8 cellular contexts compared by ENCODE assay signal in the genomic region with DNA sequence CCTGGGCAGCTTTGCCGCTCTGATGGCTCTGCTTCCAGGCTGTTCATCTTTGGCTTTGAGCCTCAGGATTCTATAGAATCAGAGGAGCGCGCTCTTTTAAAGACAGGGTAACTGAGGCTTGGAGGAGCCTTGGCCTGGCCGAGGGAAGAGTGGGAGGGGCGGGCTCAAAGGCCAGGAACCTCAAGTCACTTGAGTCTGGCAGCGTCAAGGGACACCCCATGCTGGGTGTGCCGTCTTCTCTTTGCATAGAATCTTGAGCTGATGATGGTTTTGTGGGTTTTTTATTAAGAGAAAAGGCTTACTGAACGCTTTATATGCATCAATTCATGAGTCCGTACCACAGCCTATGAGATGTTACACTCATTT. TPM values are rescaled to one million over a fixed set of nuclear protein-coding genes. Genes with fewer than 3 reads are reported as not detected.
A peak's percentile ranks its signal among the peaks of the same experiment; 100 is the strongest.
DNase-seq lines count a peak whose midpoint lies in the region; ATAC-seq, FAIRE-seq and TF ChIP-seq lines count a peak whose summit lies in the region.

No MANE protein-coding gene starts in this region.

- peak overlapping the region; percentile 83 for H3K4me3 ChIP-seq in OCI-LY7 (ENCODE audit: low read depth, low read length, poor library complexity, severe bottlenecking)
- H3K4me3 ChIP-seq in endothelial cell of umbilical vein (replicated peaks in 1 of 3; ENCODE audit: insufficient read depth in 1 of 3, low read depth in 1 of 3, low read length in 3 of 3) = peak overlapping the region; percentile 8 to 82 (median 81)
- H3K4me3 ChIP-seq in ovary = peak overlapping the region; percentile 70

- intact Hi-C loops in OCI-LY7 (cut with micrococcal nuclease; ENCODE audit: unreplicated experiment) = loop anchor here (5.0 kb wide), 1 partner anchor 105 kb away; a partner anchor contains a TSS
- intact Hi-C loops in endothelial cell of umbilical vein (cut with micrococcal nuclease) = no loop called here
- intact Hi-C loops in ovary (cut with DNase I) = loop anchor here in 2 of 4 donors (5.0 kb wide), 1 partner anchor 40 kb away; a partner anchor contains a TSS

- peaks cover 4% of the 10 kb centered on the region; the same call in 1 of the 2 replicates for H3K4me1 ChIP-seq in ES-I3 (ENCODE audit: insufficient read depth, low read length)
- H3K4me1 ChIP-seq in OCI-LY7 (ENCODE audit: insufficient read depth, low read length, poor library complexity, severe bottlenecking) = peaks cover 17% of the 10 kb centered on the region
- H3K4me1 ChIP-seq in endothelial cell of umbilical vein (ENCODE audit: control insufficient read depth, extremely low read depth, insufficient read depth, low read length) = peaks cover 13% of the 10 kb centered on the region
- H3K4me1 ChIP-seq in ovary (ENCODE audit: insufficient read depth) = peaks cover 2% of the 10 kb centered on the region

- dilution Hi-C loops in endothelial cell of umbilical vein (cut with MboI; ENCODE audit: extremely low pct_ligation_motif_present, low sequenced_read_pairs) = no loop called here

- peak overlapping the region; percentile 94 for H3K9ac ChIP-seq in ES-I3 (ENCODE audit: low read depth, low read length)
- peak overlapping the region; percentile 86 for H3K9ac ChIP-seq in endothelial cell of umbilical vein (replicated peaks; ENCODE audit: extremely low read depth, insufficient read depth, low read length)

- H3K9me3 ChIP-seq in ES-I3 (ENCODE audit: control insufficient read depth, insufficient read depth, low read length) = peaks cover 3% of the 10 kb centered on the region
- H3K9me3 ChIP-seq in OCI-LY7 (ENCODE audit: low read length) = peaks cover 5% of the 10 kb centered on the region; the same call in 1 of the 2 replicates
- H3K9me3 ChIP-seq in endothelial cell of umbilical vein (replicated peaks; ENCODE audit: control insufficient read depth, insufficient read depth, low read length) = peaks cover 3% of the 10 kb centered on the region
- no peaks in the 10 kb centered on the region for H3K9me3 ChIP-seq in ovary

- H4K20me1 ChIP-seq in OCI-LY7 (ENCODE audit: insufficient read depth, low read length) = no peaks in the 10 kb centered on the region
- no peaks in the 10 kb centered on the region for H4K20me1 ChIP-seq in endothelial cell of umbilical vein (replicated peaks; ENCODE audit: control insufficient read depth, extremely low read depth, insufficient read depth, low read length)

- TF ChIP-seq CTCF in OCI-LY7 (conservative IDR thresholded peaks at IDR 0.05; ENCODE audit: low read length) (no peak), endothelial cell of umbilical vein (IDR thresholded peaks at IDR 0.05; ENCODE audit: extremely low read depth in 1 of 2, insufficient read depth in 1 of 2, low read depth in 1 of 2, low read length in 2 of 2) (no peak), ovary (IDR thresholded peaks at IDR 0.05) (no peak)

- H3K36me3 ChIP-seq in ES-I3 (ENCODE audit: insufficient read depth, low read length) (peaks cover 4% of the 10 kb centered on the region; the same call in 1 of the 2 replicates), OCI-LY7 (ENCODE audit: insufficient read depth, low read length) (peaks cover 30% of the 10 kb centered on the region), endothelial cell of umbilical vein (ENCODE audit: control insufficient read depth in 2 of 2, extremely low read depth in 1 of 2, insufficient read depth in 2 of 2, low read length in 2 of 2) (peaks cover 0 to 6% of the 10 kb centered on the region in 2 experiments), ovary (no peaks in the 10 kb centered on the region)

- no peak for ATAC-seq in HG02852 (IDR thresholded peaks at IDR 0.05; ENCODE audit: unreplicated experiment)
- ATAC-seq in activated CD4-positive, CD25-positive, alpha-beta regulatory T cell treated with anti-CD3 and anti-CD28 coated beads, Interleukin-2, amount 50 U/mL, for 24 hours = no peak

- 47 to 60% (median 55%) methylated on average over 9 of the region's 9 CpGs for WGBS in ovary, 3 donors

- no peak for DNase-seq in OCI-LY7 (ENCODE audit: low spot score)
- no peak for DNase-seq in endothelial cell of umbilical vein (ENCODE audit: low read depth, low spot score)
- DNase-seq in ovary = no peak
- DNase-seq in anterior cingulate cortex (lab: John Stamatoyannopoulos, UW) = no peak
- DNase-seq in activated CD4-positive, alpha-beta T cell treated with anti-CD3 and anti-CD28 coated beads for 1 hour = no peak

- no peaks in the 10 kb centered on the region for H3K27me3 ChIP-seq in endothelial cell of umbilical vein (ENCODE audit: control insufficient read depth in 2 of 2, insufficient read depth in 2 of 2, low read length in 2 of 2)
- no peaks in the 10 kb centered on the region for H3K27me3 ChIP-seq in ovary

- BruUV-seq in OCI-LY7 (replicated peaks; lab: Mats Ljungman, UMichigan) = no TSS peak
- BruUV-seq in endothelial cell of umbilical vein (replicated peaks; lab: Mats Ljungman, UMichigan) = no TSS peak

- POLR2A ChIA-PET in OCI-LY7 (lab: Charles Lee) = interaction anchor here (1.4 to 4.4 kb wide), 2 partner anchors 11 to 14 kb away, joined by 3 to 33 read pairs; a partner anchor contains a TSS
- POLR2A ChIA-PET in endothelial cell of umbilical vein (lab: Charles Lee) = interaction anchor here (1.0 kb wide), 1 partner anchor 10 kb away, joined by 6 read pairs; no protein-coding TSS in a partner anchor

- no peaks in the 10 kb centered on the region for H3K9me2 ChIP-seq in OCI-LY7 (ENCODE audit: insufficient read depth, low read length)

- H3K4me2 ChIP-seq in OCI-LY7 (ENCODE audit: low read length) (peak overlapping the region; percentile 97), endothelial cell of umbilical vein (ENCODE audit: insufficient read depth, low read length) (peak overlapping the region; percentile 90)

- no peak for FAIRE-seq in endothelial cell of umbilical vein (lab: Jason Lieb, UNC)

- H3K27ac ChIP-seq in OCI-LY7 (ENCODE audit: low read depth, low read length, poor library complexity, severe bottlenecking) (peak overlapping the region; percentile 74), endothelial cell of umbilical vein (ENCODE audit: insufficient read depth, low read depth, low read length) (peak overlapping the region; percentile 14), ovary (peak overlapping the region; percentile 95 to 98)

- CTCF ChIA-PET in OCI-LY7 (lab: Charles Lee; ENCODE audit: unreplicated experiment) = no interaction called here
- CTCF ChIA-PET in endothelial cell of umbilical vein (lab: Charles Lee) = interaction anchor here (2.2 to 8.4 kb wide), 2 partner anchors 15 to 44 kb away, joined by 6 to 67 read pairs; no protein-coding TSS in a partner anchor

- H3K79me2 ChIP-seq in OCI-LY7 (ENCODE audit: insufficient read depth, low read depth, low read length) = peaks cover 28% of the 10 kb centered on the region
- H3K79me2 ChIP-seq in endothelial cell of umbilical vein (ENCODE audit: control insufficient read depth, insufficient read depth, low read length) = peaks cover 38% of the 10 kb centered on the region

- no peaks in the 10 kb centered on the region for H3K9me1 ChIP-seq in endothelial cell of umbilical vein (replicated peaks; ENCODE audit: control insufficient read depth, extremely low read depth, insufficient read depth, low read length)

- no peak for TF ChIP-seq EP300 in ovary (IDR thresholded peaks at IDR 0.05)

- H2AFZ ChIP-seq in OCI-LY7 (ENCODE audit: low read length) (no peak overlapping the region), endothelial cell of umbilical vein (ENCODE audit: low read depth, low read length) (peak overlapping the region; percentile 25)

- TF ChIP-seq POLR2A in endothelial cell of umbilical vein (IDR thresholded peaks at IDR 0.05; ENCODE audit: low read depth, low read length) (no peak), ovary (IDR thresholded peaks at IDR 0.05) (no peak)

RNA-seq across cellular contexts. Expression of a gene that starts 1.1 kb away (rescaled TPM):
- 86.5 and 107 TPM in 2 replicates for total RNA-seq in OCI-LY7 (2014; rRNA removed; shearing (Covaris generic))
- 146 and 158 TPM in 2 replicates for total RNA-seq in OCI-LY7 (2022)
- 99.2 and 110 TPM in 2 replicates for total RNA-seq in endothelial cell of umbilical vein
- polyA plus RNA-seq in endothelial cell of umbilical vein = 139 and 204 TPM in 2 replicates
- 71.7 and 96.7 TPM in 2 replicates for polyA plus RNA-seq in endothelial cell of umbilical vein (2011; cell fraction: cytosol; rRNA removed)
- polyA plus RNA-seq in endothelial cell of umbilical vein (2011; cell fraction: nucleus; rRNA removed) = 58.3 and 73.4 TPM in 2 replicates
- 54.4 and 108 TPM in 2 replicates for polyA plus RNA-seq in endothelial cell of umbilical vein (2012)
- polyA minus RNA-seq in endothelial cell of umbilical vein = 35.4 and 52.3 TPM in 2 replicates
- polyA minus RNA-seq in endothelial cell of umbilical vein (2011; cell fraction: cytosol; rRNA and poly(A)+ RNA removed) = 107 TPM
- 21.2 and 28.9 TPM in 2 replicates for polyA minus RNA-seq in endothelial cell of umbilical vein (2011; cell fraction: nucleus; rRNA and poly(A)+ RNA removed)
- 10 to 100 TPM; 43.9 to 93.0 (median 73.9) TPM for total RNA-seq in ovary
- 10 to 100 TPM; 11.0 to 72.3 TPM for polyA plus RNA-seq in ovary

RNA-seq across cellular contexts. Expression of a gene that starts 42.2 kb away (rescaled TPM):
- 2.5 and 3.3 TPM in 2 replicates for total RNA-seq in OCI-LY7 (2014; rRNA removed; shearing (Covaris generic))
- 2.7 and 3.2 TPM in 2 replicates for total RNA-seq in OCI-LY7 (2022)
- 13.5 and 14.9 TPM in 2 replicates for total RNA-seq in endothelial cell of umbilical vein
- polyA plus RNA-seq in endothelial cell of umbilical vein = 10.4 and 11.9 TPM in 2 replicates
- polyA plus RNA-seq in endothelial cell of umbilical vein (2011; cell fraction: cytosol; rRNA removed) = 4.8 and 6.3 TPM in 2 replicates
- 14.2 and 17.9 TPM in 2 replicates for polyA plus RNA-seq in endothelial cell of umbilical vein (2011; cell fraction: nucleus; rRNA removed)
- polyA plus RNA-seq in endothelial cell of umbilical vein (2012) = 6.9 and 12.3 TPM in 2 replicates
- 9.9 and 10.3 TPM in 2 replicates for polyA minus RNA-seq in endothelial cell of umbilical vein
- polyA minus RNA-seq in endothelial cell of umbilical vein (2011; cell fraction: cytosol; rRNA and poly(A)+ RNA removed) = 2.3 TPM
- polyA minus RNA-seq in endothelial cell of umbilical vein (2011; cell fraction: nucleus; rRNA and poly(A)+ RNA removed) = 5.6 and 10.7 TPM in 2 replicates
- total RNA-seq in ovary = 10 to 100 TPM; 27.3 to 43.1 (median 37.8) TPM
- 10 to 100 TPM in 1 of 2 donors, 1 to 10 TPM in 1; 4.6 to 42.3 TPM for polyA plus RNA-seq in ovary

RNA-seq across cellular contexts. Expression of a gene that starts 42.9 kb away (rescaled TPM):
- total RNA-seq in OCI-LY7 (2014; rRNA removed; shearing (Covaris generic)) = 43.0 and 49.6 TPM in 2 replicates
- total RNA-seq in OCI-LY7 (2022) = 57.2 and 68.6 TPM in 2 replicates
- 240 and 263 TPM in 2 replicates for total RNA-seq in endothelial cell of umbilical vein
- polyA plus RNA-seq in endothelial cell of umbilical vein = 355 and 406 TPM in 2 replicates
- 190 and 205 TPM in 2 replicates for polyA plus RNA-seq in endothelial cell of umbilical vein (2011; cell fraction: cytosol; rRNA removed)
- 295 and 364 TPM in 2 replicates for polyA plus RNA-seq in endothelial cell of umbilical vein (2011; cell fraction: nucleus; rRNA removed)
- 145 and 196 TPM in 2 replicates for polyA plus RNA-seq in endothelial cell of umbilical vein (2012)
- 512 and 556 TPM in 2 replicates for polyA minus RNA-seq in endothelial cell of umbilical vein
- polyA minus RNA-seq in endothelial cell of umbilical vein (2011; cell fraction: cytosol; rRNA and poly(A)+ RNA removed) = 137 TPM
- polyA minus RNA-seq in endothelial cell of umbilical vein (2011; cell fraction: nucleus; rRNA and poly(A)+ RNA removed) = 109 TPM in 2 replicates
- total RNA-seq in ovary = 10 to 100 TPM; 30.4 to 75.2 (median 45.2) TPM
- polyA plus RNA-seq in ovary = 10 to 100 TPM; 31.4 to 72.6 TPM

RNA-seq across cellular contexts. Expression of a gene that starts 51.8 kb away (rescaled TPM):
- not detected in 2 replicates for total RNA-seq in OCI-LY7 (2014; rRNA removed; shearing (Covaris generic))
- not detected in 2 replicates for total RNA-seq in OCI-LY7 (2022)
- total RNA-seq in endothelial cell of umbilical vein = not detected in 2 replicates
- polyA plus RNA-seq in endothelial cell of umbilical vein = not detected in 2 replicates
- not detected in 2 replicates for polyA plus RNA-seq in endothelial cell of umbilical vein (2011; cell fraction: cytosol; rRNA removed)
- not detected in 2 replicates for polyA plus RNA-seq in endothelial cell of umbilical vein (2011; cell fraction: nucleus; rRNA removed)
- not detected in 2 replicates for polyA plus RNA-seq in endothelial cell of umbilical vein (2012)
- polyA minus RNA-seq in endothelial cell of umbilical vein = not detected in 2 replicates
- not detected for polyA minus RNA-seq in endothelial cell of umbilical vein (2011; cell fraction: cytosol; rRNA and poly(A)+ RNA removed)
- not detected in 2 replicates for polyA minus RNA-seq in endothelial cell of umbilical vein (2011; cell fraction: nucleus; rRNA and poly(A)+ RNA removed)
- total RNA-seq in ovary = not detected
- under 1 TPM in 1 of 2 donors, not detected in 1; 0.11 TPM for polyA plus RNA-seq in ovary

Comparison
In these comparisons a context has a peak if more than half of its experiments do, and no peak if none do; other contexts are left out.
1. H3K27ac ChIP-seq: peak in every context shown above with its lines; median percentile 96 in ovary; 74 in OCI-LY7; 14 in endothelial cell of umbilical vein.